ENCODE assay signal across 8 cellular contexts in genomic region chr4:7194251-7195137, GRCh38. TPM values are rescaled to one million over a fixed set of nuclear protein-coding genes. Genes with fewer than 3 reads are reported as not detected.
DNase-seq lines count a peak whose midpoint lies in the region; ATAC-seq and TF ChIP-seq lines count a peak whose summit lies in the region.

No MANE protein-coding gene starts in this region.

- H3K36me3 ChIP-seq in RWPE2 (ENCODE audit: low read depth) = no peaks in the 10 kb centered on the region
- H3K36me3 ChIP-seq in gastroesophageal sphincter = no peaks in the 10 kb centered on the region
- no peaks in the 10 kb centered on the region for H3K36me3 ChIP-seq in sigmoid colon

- WGBS in gastroesophageal sphincter (ENCODE audit: low coverage in 1 of 2), 2 donors = 80% methylated on average over 1 of the region's 6 CpGs
- 45 to 58% methylated on average over 6 of the region's 6 CpGs for WGBS in sigmoid colon, 2 donors

- DNase-seq in activated CD8-positive, alpha-beta memory T cell treated with anti-CD3 and anti-CD28 coated beads, Interleukin-2, amount 50 U/mL, for 48 hours = peak; percentile 62
- DNase-seq in activated CD8-positive, alpha-beta memory T cell treated with anti-CD3 and anti-CD28 coated beads, Interleukin-2, amount 10 ng/mL, durations not matched to agents 7 days and 5 days = no peak
- no peak for DNase-seq in RWPE2 (ENCODE audit: low spot score)
- peak; percentile 66 for DNase-seq in sigmoid colon
- no peak for DNase-seq in cerebellum (ENCODE audit: low spot score)
- no peak for DNase-seq in amniotic stem cell (lab: John Stamatoyannopoulos, UW)
- no peak for DNase-seq in T-helper 9 cell

- H3K4me3 ChIP-seq in RWPE2 (ENCODE audit: severe bottlenecking) (no peak overlapping the region), gastroesophageal sphincter (no peak overlapping the region), sigmoid colon (no peak overlapping the region)

- no peaks in the 10 kb centered on the region for H3K9me3 Mint-ChIP-seq in activated CD8-positive, alpha-beta memory T cell treated with anti-CD3 and anti-CD28 coated beads, Interleukin-2, amount 10 ng/mL, durations not matched to agents 7 days and 5 days (ENCODE audit: low read depth)

- H3K4me1 Mint-ChIP-seq in activated CD8-positive, alpha-beta memory T cell treated with anti-CD3 and anti-CD28 coated beads, Interleukin-2, amount 10 ng/mL, durations not matched to agents 7 days and 5 days = no peaks in the 10 kb centered on the region

- no peak for TF ChIP-seq POLR2A in gastroesophageal sphincter (IDR thresholded peaks at IDR 0.05)
- TF ChIP-seq POLR2A in sigmoid colon (IDR thresholded peaks at IDR 0.05) = no peak

- H3K36me3 Mint-ChIP-seq in activated CD8-positive, alpha-beta memory T cell treated with anti-CD3 and anti-CD28 coated beads, Interleukin-2, amount 10 ng/mL, durations not matched to agents 7 days and 5 days = no peaks in the 10 kb centered on the region

- no peak overlapping the region for H3K4me3 Mint-ChIP-seq in activated CD8-positive, alpha-beta memory T cell treated with anti-CD3 and anti-CD28 coated beads, Interleukin-2, amount 10 ng/mL, durations not matched to agents 7 days and 5 days

- H3K27ac Mint-ChIP-seq in activated CD8-positive, alpha-beta memory T cell treated with anti-CD3 and anti-CD28 coated beads, Interleukin-2, amount 10 ng/mL, durations not matched to agents 7 days and 5 days = no peak overlapping the region

- intact Hi-C loops in sigmoid colon (cut with DNase I) = loop anchor here (5.0 kb wide), 1 partner anchor 58 kb away; no protein-coding TSS in a partner anchor

- no peaks in the 10 kb centered on the region for H3K9me3 ChIP-seq in RWPE2 (ENCODE audit: severe bottlenecking)
- no peaks in the 10 kb centered on the region for H3K9me3 ChIP-seq in gastroesophageal sphincter
- no peaks in the 10 kb centered on the region for H3K9me3 ChIP-seq in sigmoid colon

- no peak for ATAC-seq in activated CD8-positive, alpha-beta memory T cell treated with anti-CD3 and anti-CD28 coated beads, Interleukin-2, amount 10 ng/mL, durations not matched to agents 7 days and 5 days
- ATAC-seq in RWPE2 (ENCODE audit: low read depth) = no peak
- ATAC-seq in gastroesophageal sphincter = no peak

- TF ChIP-seq CTCF in RWPE2 (IDR thresholded peaks at IDR 0.05; ENCODE audit: poor library complexity, severe bottlenecking) (peak; percentile 32), gastroesophageal sphincter (IDR thresholded peaks at IDR 0.05) (peak in 3 of 4 experiments; percentile 29 to 64 (median 43)), sigmoid colon (IDR thresholded peaks at IDR 0.05) (peak in 1 of 4 experiments; percentile 31)

- H3K4me1 ChIP-seq in RWPE2 (ENCODE audit: insufficient read depth, poor library complexity, severe bottlenecking) (no peaks in the 10 kb centered on the region), gastroesophageal sphincter (peaks cover 0 to 67% (median 18%) of the 10 kb centered on the region in 3 donors), sigmoid colon (peaks cover 0 to 34% (median 23%) of the 10 kb centered on the region in 4 donors)

- CTCF ChIA-PET in activated CD8-positive, alpha-beta memory T cell treated with anti-CD3 and anti-CD28 coated beads, Interleukin-2, amount 10 ng/mL, durations not matched to agents 7 days and 5 days (lab: Charles Lee) = interaction anchor here (0.8 to 1.3 kb wide), 2 partner anchors 608 to 793 kb away, joined by 3 read pairs; no protein-coding TSS in a partner anchor

- H3K27me3 ChIP-seq in RWPE2 (ENCODE audit: insufficient read depth, poor library complexity, severe bottlenecking) = peaks cover 24% of the 10 kb centered on the region
- H3K27me3 ChIP-seq in gastroesophageal sphincter = peaks cover 28% of the 10 kb centered on the region
- peaks cover 0 to 29% (median 20%) of the 10 kb centered on the region in 3 donors for H3K27me3 ChIP-seq in sigmoid colon

- no peak for TF ChIP-seq EP300 in gastroesophageal sphincter (IDR thresholded peaks at IDR 0.05)
- no peak for TF ChIP-seq EP300 in sigmoid colon (IDR thresholded peaks at IDR 0.05)

- H3K27ac ChIP-seq in RWPE2 (ENCODE audit: poor library complexity, severe bottlenecking) (no peak overlapping the region), gastroesophageal sphincter (peak overlapping the region in 2 of 4 donors; percentile 14 to 61), sigmoid colon (no peak overlapping the region)

- H3K27me3 Mint-ChIP-seq in activated CD8-positive, alpha-beta memory T cell treated with anti-CD3 and anti-CD28 coated beads, Interleukin-2, amount 10 ng/mL, durations not matched to agents 7 days and 5 days = peaks cover 64% of the 10 kb centered on the region

RNA-seq across cellular contexts. Expression of gene SORCS2, which starts 2.2 kb away (rescaled TPM):
- total RNA-seq in activated CD8-positive, alpha-beta memory T cell treated with anti-CD3 and anti-CD28 coated beads, Interleukin-2, amount 10 ng/mL, durations not matched to agents 7 days and 5 days = under 1 TPM; 0.05 to 0.06 TPM
- 1 to 10 TPM; 2.0 to 7.4 (median 3.6) TPM for total RNA-seq in gastroesophageal sphincter
- total RNA-seq in sigmoid colon = 1 to 10 TPM; 2.0 to 6.4 (median 4.0) TPM
- 1 to 10 TPM in 1 of 3 donors, not detected in 2; 1.8 TPM for polyA plus RNA-seq in sigmoid colon
- total RNA-seq in cerebellum = 9.3 TPM

Comparison
In these comparisons a context has a peak if more than half of its experiments do, and no peak if none do; other contexts are left out.
1. DNase-seq: peak in activated CD8-positive, alpha-beta memory T cell treated with anti-CD3 and anti-CD28 coated beads, Interleukin-2, amount 50 U/mL, for 48 hours (single experiment) and sigmoid colon (single experiment); none in activated CD8-positive, alpha-beta memory T cell treated with anti-CD3 and anti-CD28 coated beads, Interleukin-2, amount 10 ng/mL, durations not matched to agents 7 days and 5 days (single experiment), RWPE2 (single experiment), cerebellum (single experiment), amniotic stem cell (single experiment) and T-helper 9 cell (single experiment).